Comparison of ENCODE assay signal across 18 cellular contexts in genomic region chr10:84211566-84211965, GRCh38. TPM values are rescaled to one million over a fixed set of nuclear protein-coding genes. Genes with fewer than 3 reads are reported as not detected.
DNase-seq lines count a peak whose midpoint lies in the region; TF ChIP-seq lines count a peak whose summit lies in the region.
"Had no signal": no experiment of that assay in that cellular context is flagged by ENCODE, and none has a peak within 500 bp of the region (broad histone marks: within the 10 kb centered on the region; RNA-seq: fewer than 3 reads in every experiment).

No MANE protein-coding gene starts in this region.

- no peak overlapping the region for H3K4me3 ChIP-seq in left ventricle myocardium inferior
- H3K4me3 ChIP-seq: BLaER1, HAP-1 had no signal

- no peaks in the 10 kb centered on the region for H3K4me1 ChIP-seq in left ventricle myocardium inferior
- H3K4me1 ChIP-seq: BLaER1, Caco-2, HAP-1 had no signal

- TF ChIP-seq CTCF in left ventricle myocardium inferior (IDR thresholded peaks at IDR 0.05; ENCODE audit: borderline replicate concordance), result no peak

- H3K36me3 ChIP-seq in left ventricle myocardium inferior, result no peaks in the 10 kb centered on the region
- H3K36me3 ChIP-seq: BLaER1, HAP-1 had no signal

- H3K27me3 ChIP-seq in left ventricle myocardium inferior (ENCODE audit: low read depth), result peaks cover 54% of the 10 kb centered on the region
- H3K27me3 ChIP-seq: BLaER1 had no signal

- peak; percentile 28 for DNase-seq in activated CD8-positive, alpha-beta memory T cell treated with anti-CD3 and anti-CD28 coated beads for 24 hours
- no peak for DNase-seq in activated CD8-positive, alpha-beta memory T cell treated with anti-CD3 and anti-CD28 coated beads, Interleukin-2, amount 50 U/mL, for 48 hours
- peak; percentile 14 for DNase-seq in cardiac septum (ENCODE audit: low spot score)
- no peak for DNase-seq in left ventricle myocardium inferior
- peak; percentile 79 for DNase-seq in mesenteric fat pad (ENCODE audit: low spot score)
- no peak for DNase-seq in NCI-H2196 treated with DMSO at 0.1 percent for 48 hours (lab: John Stamatoyannopoulos, UW; ENCODE audit: unreplicated experiment)
- DNase-seq: Caco-2; CD4-positive, CD25-positive, alpha-beta regulatory T cell; CD8-positive, alpha-beta T cell; DMS153; DND-41; GOT3; HFFc6 had no signal

- intact Hi-C loops in cardiac septum (cut with DNase I) (no loop called here), left ventricle myocardium inferior (cut with micrococcal nuclease) (no loop called here)

- no peak overlapping the region for H3K27ac ChIP-seq in left ventricle myocardium inferior (replicated peaks)
- H3K27ac ChIP-seq: 22Rv1, BLaER1, C4-2B had no signal

- no peaks in the 10 kb centered on the region for H3K9me3 ChIP-seq in left ventricle myocardium inferior (replicated peaks)
- H3K9me3 ChIP-seq: BLaER1, Caco-2, HAP-1 had no signal

RNA-seq across cellular contexts. Expression of gene LRIT2, which starts 13.8 kb away (rescaled TPM):
- total RNA-seq in cardiac septum, result not detected
- total RNA-seq in left ventricle myocardium inferior, result not detected
- total RNA-seq in mesenteric fat pad, result not detected
- total RNA-seq: B cell; Caco-2; CD4-positive, CD25-positive, alpha-beta regulatory T cell; CD8-positive, alpha-beta T cell; HFFc6 had no signal

RNA-seq across cellular contexts. Expression of gene CDHR1, which starts 17.2 kb away (rescaled TPM):
- total RNA-seq in cardiac septum (1.3 TPM), left ventricle myocardium inferior (0.41 TPM), mesenteric fat pad (0.35 TPM)
- total RNA-seq: Caco-2, HFFc6 had no signal

RNA-seq across cellular contexts. Expression of gene LRIT1, which starts 29.8 kb away (rescaled TPM):
- total RNA-seq in cardiac septum (not detected), left ventricle myocardium inferior (not detected), mesenteric fat pad (not detected)
- total RNA-seq: B cell; Caco-2; CD4-positive, CD25-positive, alpha-beta regulatory T cell; CD8-positive, alpha-beta T cell; HFFc6 had no signal

RNA-seq across cellular contexts. Expression of gene RGR, which starts 33.3 kb away (rescaled TPM):
- total RNA-seq in cardiac septum, result not detected
- 0.19 TPM for total RNA-seq in left ventricle myocardium inferior
- total RNA-seq in mesenteric fat pad, result not detected
- total RNA-seq: B cell; Caco-2; CD4-positive, CD25-positive, alpha-beta regulatory T cell; CD8-positive, alpha-beta T cell; HFFc6 had no signal

RNA-seq across cellular contexts. Expression of gene GPR15LG, which starts 38.0 kb away (rescaled TPM):
- total RNA-seq in cardiac septum (not detected), left ventricle myocardium inferior (not detected), mesenteric fat pad (not detected)
- total RNA-seq: B cell; Caco-2; CD4-positive, CD25-positive, alpha-beta regulatory T cell; CD8-positive, alpha-beta T cell; HFFc6 had no signal

Comparison
In these comparisons a context has a peak if more than half of its experiments do, and no peak if none do; other contexts are left out.
1. DNase-seq: peak in activated CD8-positive, alpha-beta memory T cell treated with anti-CD3 and anti-CD28 coated beads for 24 hours (single experiment), cardiac septum (single experiment) and mesenteric fat pad (single experiment); none in activated CD8-positive, alpha-beta memory T cell treated with anti-CD3 and anti-CD28 coated beads, Interleukin-2, amount 50 U/mL, for 48 hours (single experiment), left ventricle myocardium inferior (single experiment) and NCI-H2196 treated with DMSO at 0.1 percent for 48 hours (single experiment).